ENCODE assay signal across 9 cellular contexts in genomic region chr6:70520575-70520974, GRCh38. TPM values are rescaled to one million over a fixed set of nuclear protein-coding genes. Genes with fewer than 3 reads are reported as not detected.
DNase-seq lines count a peak whose midpoint lies in the region; ATAC-seq and TF ChIP-seq lines count a peak whose summit lies in the region.
"Had no signal": no experiment of that assay in that cellular context is flagged by ENCODE, and none has a peak within 500 bp of the region (broad histone marks: within the 10 kb centered on the region; RNA-seq: fewer than 3 reads in every experiment).

No MANE protein-coding gene starts in this region.

- CTCF ChIA-PET in Calu3 (lab: Charles Lee): interaction anchor here (0.7 to 1.6 kb wide), 7 partner anchors 148 to 435 kb away, joined by 3 to 11 read pairs (median 3); no protein-coding TSS in a partner anchor

- no peaks in the 10 kb centered on the region for H3K9me2 ChIP-seq in SU-DHL-6 (replicated peaks; ENCODE audit: insufficient read depth, low read length)

- no peak overlapping the region for H4K8ac ChIP-seq in H9 (replicated peaks; ENCODE audit: insufficient read length, low read depth, low read length)

- H3K9me3 ChIP-seq in H9 (ENCODE audit: control insufficient read depth, low read depth, low read length) (no peaks in the 10 kb centered on the region), SU-DHL-6 (ENCODE audit: insufficient read depth, low read length) (no peaks in the 10 kb centered on the region)

- H3F3A ChIP-seq in SU-DHL-6 (ENCODE audit: insufficient read depth): no peaks in the 10 kb centered on the region

- no peak for TF ChIP-seq CTCF in Calu3 (IDR thresholded peaks at IDR 0.05; ENCODE audit: unreplicated experiment)
- TF ChIP-seq CTCF in H9 (conservative IDR thresholded peaks at IDR 0.05): peak; percentile 65
- TF ChIP-seq CTCF in SU-DHL-6 (IDR thresholded peaks at IDR 0.05; ENCODE audit: insufficient read depth, low read length, poor library complexity, severe bottlenecking): peak; percentile 24

- no peak for DNase-seq in Calu3
- DNase-seq in H9: no peak
- peak; percentile 12 for DNase-seq in kidney tubule cell (ENCODE audit: low spot score)
- no peak for DNase-seq in T1000 (lab: John Stamatoyannopoulos, UW)
- DNase-seq in activated CD4-positive, alpha-beta T cell treated with anti-CD3 and anti-CD28 coated beads for 1 hour: no peak

- H3T11ph ChIP-seq in H9 (ENCODE audit: low read length): no peak overlapping the region

- no peak overlapping the region for H2BK12ac ChIP-seq in H9 (ENCODE audit: insufficient read length, low read depth, low read length)

- H4K20me1 ChIP-seq in H9 (ENCODE audit: control insufficient read depth, insufficient read depth, insufficient read length) (no peaks in the 10 kb centered on the region), SU-DHL-6 (ENCODE audit: low read depth, low read length) (no peaks in the 10 kb centered on the region)

- H3K4me1 Mint-ChIP-seq in Calu3 (ENCODE audit: low read depth, unreplicated experiment): peaks cover 16% of the 10 kb centered on the region
- H3K4me1 Mint-ChIP-seq in H9: peaks cover 0 to 3% of the 10 kb centered on the region in 2 experiments; a peak in 1 of 4 replicates

- H2BK15ac ChIP-seq in H9 (ENCODE audit: low read depth, low read length): no peak overlapping the region

- no peak overlapping the region for H3K56ac ChIP-seq in H9 (ENCODE audit: insufficient read length, low read depth, low read length)

- no peak overlapping the region for H2BK5ac ChIP-seq in H9 (ENCODE audit: insufficient read length, low read length)

- H3K14ac ChIP-seq in H9 (ENCODE audit: insufficient read depth, low read length): no peak overlapping the region

- H3K79me2 ChIP-seq in H9 (ENCODE audit: insufficient read depth, low read length) (no peaks in the 10 kb centered on the region), SU-DHL-6 (ENCODE audit: insufficient read depth, low read length) (no peaks in the 10 kb centered on the region)
- H3K79me2 ChIP-seq: parathyroid adenoma had no signal

- H3K27ac ChIP-seq in H9 (ENCODE audit: insufficient read length, low read depth, low read length) (no peak overlapping the region), SU-DHL-6 (ENCODE audit: low read depth, low read length) (no peak overlapping the region)
- H3K27ac ChIP-seq: parathyroid adenoma had no signal

- H3K27me3 ChIP-seq in H9 (ENCODE audit: insufficient read depth, low read length): no peaks in the 10 kb centered on the region
- H3K27me3 ChIP-seq in SU-DHL-6 (ENCODE audit: low read length): no peaks in the 10 kb centered on the region

- BruUV-seq in Calu3 (replicated peaks; lab: Mats Ljungman, UMichigan): no TSS peak

- no peak overlapping the region for H3K23ac ChIP-seq in H9 (ENCODE audit: insufficient read length, low read depth, low read length)

- H3K4me1 ChIP-seq in H9 (ENCODE audit: insufficient read depth, low read length): no peaks in the 10 kb centered on the region
- H3K4me1 ChIP-seq: parathyroid adenoma had no signal

- peaks cover 12% of the 10 kb centered on the region; the same call in 1 of the 2 replicates for H3K36me3 ChIP-seq in SU-DHL-6 (ENCODE audit: low read length)

- no peak overlapping the region for H2AFZ ChIP-seq in H9 (ENCODE audit: low read length)
- H2AFZ ChIP-seq in SU-DHL-6 (ENCODE audit: low read depth, low read length, severe bottlenecking): no peak overlapping the region
- H2AFZ ChIP-seq: parathyroid adenoma had no signal

- H4K5ac ChIP-seq in H9 (ENCODE audit: insufficient read length, low read depth, low read length): no peak overlapping the region

- H3K23me2 ChIP-seq in H9 (ENCODE audit: insufficient read length, low read depth, low read length, poor library complexity, severe bottlenecking): no peaks in the 10 kb centered on the region

- no peak overlapping the region for H3K18ac ChIP-seq in H9 (ENCODE audit: insufficient read length, low read depth, low read length)

- H3K4me3 Mint-ChIP-seq in Calu3 (ENCODE audit: low read depth, unreplicated experiment) (no peak overlapping the region), H9 (no peak overlapping the region)

- no peak overlapping the region for H3K4me3 ChIP-seq in SU-DHL-6 (ENCODE audit: insufficient read depth, low read length, poor library complexity, severe bottlenecking)

- H3K4ac ChIP-seq in H9 (ENCODE audit: low read depth, low read length): no peak overlapping the region

- no peak overlapping the region for H3K4me2 ChIP-seq in H9 (ENCODE audit: insufficient read depth, insufficient read length, low read length)
- no peak overlapping the region for H3K4me2 ChIP-seq in SU-DHL-6 (ENCODE audit: low read depth, low read length, poor library complexity, severe bottlenecking)

- H3K27ac Mint-ChIP-seq in Calu3 (ENCODE audit: unreplicated experiment) (peak overlapping the region; percentile 35), H9 (no peak overlapping the region)

- intact Hi-C loops in Calu3 (cut with micrococcal nuclease; ENCODE audit: unreplicated experiment): loop anchor here (1.0 kb wide), 1 partner anchor 166 kb away; no protein-coding TSS in a partner anchor

- no peak overlapping the region for H2BK120ac ChIP-seq in H9 (ENCODE audit: low read depth, low read length, poor library complexity, severe bottlenecking)

- H3K27me3 Mint-ChIP-seq in Calu3 (ENCODE audit: unreplicated experiment) (no peaks in the 10 kb centered on the region), H9 (ENCODE audit: low read depth) (no peaks in the 10 kb centered on the region)

- no peak overlapping the region for H4K91ac ChIP-seq in H9 (ENCODE audit: insufficient read length, low read depth, low read length)

- H3K9me3 Mint-ChIP-seq in Calu3 (ENCODE audit: low read depth, unreplicated experiment): no peaks in the 10 kb centered on the region
- H3K9me3 Mint-ChIP-seq in H9: no peaks in the 10 kb centered on the region; a peak in 1 of 5 replicates

- H3K9ac ChIP-seq in H9 (ENCODE audit: extremely low read depth, insufficient read length, low read length): no peak overlapping the region
- H3K9ac ChIP-seq in SU-DHL-6 (ENCODE audit: low read length): no peak overlapping the region
- H3K9ac ChIP-seq: parathyroid adenoma had no signal

- ATAC-seq in HG03139 (IDR thresholded peaks at IDR 0.05; ENCODE audit: unreplicated experiment): no peak
- ATAC-seq in HG02981 (IDR thresholded peaks at IDR 0.05; ENCODE audit: unreplicated experiment): no peak

- no peak overlapping the region for H2BK20ac ChIP-seq in H9 (ENCODE audit: low read depth, low read length, poor library complexity, severe bottlenecking)

- peaks cover 52% of the 10 kb centered on the region for H3K36me3 Mint-ChIP-seq in Calu3 (ENCODE audit: insufficient read depth, unreplicated experiment)
- peaks cover 0 to 10% (median 3%) of the 10 kb centered on the region in 3 experiments; a peak in 4 of 7 replicates for H3K36me3 Mint-ChIP-seq in H9 (ENCODE audit: insufficient read depth in 1 of 3, low read depth in 3 of 3)

- H2AK5ac ChIP-seq in H9 (ENCODE audit: insufficient read length, low read length): no peak overlapping the region

- H3K79me1 ChIP-seq in H9 (ENCODE audit: insufficient read depth, low read depth, low read length, poor library complexity, severe bottlenecking): no peaks in the 10 kb centered on the region

RNA-seq across cellular contexts. Expression of gene SDHAF4, which starts 46.2 kb away (rescaled TPM):
- total RNA-seq in Calu3 (2022): 13.3 and 21.0 TPM in 2 replicates
- total RNA-seq in H9 (2021): 9.2 and 9.9 TPM in 2 replicates
